19 cellular contexts compared by ENCODE assay signal in the genomic region with DNA sequence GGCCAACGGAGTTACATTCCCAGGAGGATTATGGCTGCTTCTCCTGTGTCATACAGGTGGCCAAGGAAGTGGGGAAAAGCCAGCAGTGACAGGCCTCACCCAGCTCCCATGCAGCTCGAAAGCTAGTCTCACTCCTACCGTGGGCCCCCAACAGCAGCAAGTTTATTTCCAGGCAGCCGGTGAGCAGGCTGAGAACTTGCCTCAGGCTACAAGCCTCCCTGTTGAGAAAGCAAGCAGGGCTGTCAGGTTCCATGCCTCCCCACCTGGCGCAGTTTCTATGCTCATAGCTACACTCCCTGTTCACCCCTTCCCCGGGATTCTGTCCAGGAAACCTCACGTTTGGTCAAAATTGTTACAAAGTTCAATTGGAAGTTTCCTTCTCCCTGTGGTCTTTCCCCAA. TPM values are rescaled to one million over a fixed set of nuclear protein-coding genes. Genes with fewer than 3 reads are reported as not detected.
A peak's percentile ranks its signal among the peaks of the same experiment; 100 is the strongest.
DNase-seq lines count a peak whose midpoint lies in the region; ATAC-seq, FAIRE-seq and TF ChIP-seq lines count a peak whose summit lies in the region.
"Had no signal": no experiment of that assay in that cellular context is flagged by ENCODE, and none has a peak within 500 bp of the region (broad histone marks: within the 10 kb centered on the region; RNA-seq: fewer than 3 reads in every experiment).

No MANE protein-coding gene starts in this region.

- TF ChIP-seq CTCF in foreskin keratinocyte (conservative IDR thresholded peaks at IDR 0.05): no peak

- H2BK12ac ChIP-seq in trophoblast cell (ENCODE audit: low read length): no peak overlapping the region

- no peak overlapping the region for H4K8ac ChIP-seq in trophoblast cell (ENCODE audit: low read depth, low read length)

- H3K23ac ChIP-seq in trophoblast cell (ENCODE audit: low read length): no peak overlapping the region

- no peak overlapping the region for H2AK5ac ChIP-seq in trophoblast cell (ENCODE audit: low read length)

- WGBS in trophoblast cell (ENCODE audit: extremely low coverage, insufficient coverage, insufficient read length): no CpG with 5 or more reads among the region's 7 CpGs

- H4K12ac ChIP-seq in trophoblast cell (ENCODE audit: low read depth, low read length): no peak overlapping the region

- no peaks in the 10 kb centered on the region for H3K79me2 ChIP-seq in trophoblast cell (ENCODE audit: control insufficient read depth, insufficient read depth, low read length, poor library complexity)

- H3K36me3 ChIP-seq in trophoblast cell (ENCODE audit: control insufficient read depth in 1 of 2, insufficient read depth in 2 of 2, low read length in 2 of 2): no peaks in the 10 kb centered on the region
- H3K36me3 ChIP-seq: BLaER1 treated with 17β-estradiol and CSF1 and Interleukin-3, amounts not matched to agents 10 nM and 100 nM had no signal

- H3K79me1 ChIP-seq in trophoblast cell (ENCODE audit: low read length): no peaks in the 10 kb centered on the region

- H3K18ac ChIP-seq in trophoblast cell (ENCODE audit: low read length): no peak overlapping the region

- no peak overlapping the region for H3K4ac ChIP-seq in trophoblast cell (ENCODE audit: low read depth, low read length)

- peaks cover 23% of the 10 kb centered on the region for H3K27me3 ChIP-seq in foreskin keratinocyte
- no peaks in the 10 kb centered on the region for H3K27me3 ChIP-seq in trophoblast cell (ENCODE audit: insufficient read depth, low read length)
- H3K27me3 ChIP-seq: BLaER1 treated with 17β-estradiol and CSF1 and Interleukin-3, amounts not matched to agents 10 nM and 100 nM had no signal

- H2BK120ac ChIP-seq in trophoblast cell (ENCODE audit: insufficient read depth, low read length, poor library complexity): no peak overlapping the region

- no peak overlapping the region for H4K91ac ChIP-seq in trophoblast cell (ENCODE audit: low read depth, low read length)

- no peak overlapping the region for H3K9ac ChIP-seq in trophoblast cell (ENCODE audit: low read length)
- H3K9ac ChIP-seq: BLaER1 treated with 17β-estradiol and CSF1 and Interleukin-3, amounts not matched to agents 10 nM and 100 nM had no signal

- H2BK5ac ChIP-seq in trophoblast cell (ENCODE audit: low read depth, low read length, poor library complexity): no peak overlapping the region

- no peak overlapping the region for H3K14ac ChIP-seq in trophoblast cell (ENCODE audit: low read length)

- H3K27ac ChIP-seq in foreskin keratinocyte (no peak overlapping the region), trophoblast cell (ENCODE audit: low read depth, low read length) (no peak overlapping the region)
- H3K27ac ChIP-seq: BLaER1 treated with 17β-estradiol and CSF1 and Interleukin-3, amounts not matched to agents 10 nM and 100 nM had no signal

- H3K4me2 ChIP-seq in trophoblast cell (ENCODE audit: low read length): no peak overlapping the region
- H3K4me2 ChIP-seq: BLaER1 treated with 17β-estradiol and CSF1 and Interleukin-3, amounts not matched to agents 10 nM and 100 nM; GM23338 had no signal

- H3K4me1 ChIP-seq in foreskin keratinocyte (no peaks in the 10 kb centered on the region), trophoblast cell (ENCODE audit: control insufficient read depth in 1 of 2, insufficient read depth in 2 of 2, low read length in 2 of 2) (peaks cover 3 to 7% of the 10 kb centered on the region in 2 experiments)
- H3K4me1 ChIP-seq: BLaER1 treated with 17β-estradiol and CSF1 and Interleukin-3, amounts not matched to agents 10 nM and 100 nM had no signal

- peak; percentile 71 for FAIRE-seq in HTR-8/SVneo (lab: Jason Lieb, UNC)
- FAIRE-seq: GM12892 had no signal

- peak; percentile 25 to 46 for DNase-seq in NCI-H2081 (lab: John Stamatoyannopoulos, UW)
- no peak for DNase-seq in NCI-H2081 treated with DMSO at 0.1 percent for 48 hours (lab: John Stamatoyannopoulos, UW)
- DNase-seq in HTR-8/SVneo (ENCODE audit: insufficient read length, low spot score): no peak
- peak in 1 of 2 donors; percentile 42 for DNase-seq in foreskin keratinocyte
- DNase-seq in trophoblast cell: peak; percentile 18 to 69
- DNase-seq in cerebellar nuclear complex (lab: John Stamatoyannopoulos, UW): no peak
- no peak for DNase-seq in DMS79 (lab: John Stamatoyannopoulos, UW)
- DNase-seq: 8988T; AML-193; Calu3; CD4-positive, CD25-positive, alpha-beta regulatory T cell; DMS 273 treated with DMSO at 0.1 percent for 48 hours; DMS79 treated with DMSO at 0.1 percent for 48 hours; EL; GDM1; H7 had no signal

- peaks cover 1% of the 10 kb centered on the region for H3K9me3 ChIP-seq in trophoblast cell (ENCODE audit: insufficient read depth, low read depth, low read length)

- peak; percentile 70 for ATAC-seq in foreskin keratinocyte
- ATAC-seq: GM23338 had no signal

- H2AFZ ChIP-seq in trophoblast cell (ENCODE audit: insufficient read depth, low read length, poor library complexity): no peak overlapping the region
- H2AFZ ChIP-seq: GM23338 had no signal

- no peak overlapping the region for H3K4me3 ChIP-seq in trophoblast cell (ENCODE audit: low read depth, low read length)
- H3K4me3 ChIP-seq: BLaER1 treated with 17β-estradiol and CSF1 and Interleukin-3, amounts not matched to agents 10 nM and 100 nM; GM23338 had no signal

RNA-seq across cellular contexts. Expression of gene DNAH5, which starts 27.5 kb away (rescaled TPM):
- 0.71 and 1.1 TPM in 2 replicates for total RNA-seq in foreskin keratinocyte
- 0.57 and 1.1 TPM in 2 replicates for polyA plus RNA-seq in foreskin keratinocyte
- polyA plus RNA-seq in trophoblast cell (2013): 0.56 and 0.61 TPM in 2 replicates
- total RNA-seq: CD4-positive, CD25-positive, alpha-beta regulatory T cell had no signal
- polyA plus RNA-seq: CD4-positive, CD25-positive, alpha-beta regulatory T cell had no signal

Comparison
In these comparisons a context has a peak if more than half of its experiments do, and no peak if none do; other contexts are left out.
1. DNase-seq: peak in NCI-H2081 (2 of 2) and trophoblast cell (2 of 2); none in NCI-H2081 treated with DMSO at 0.1 percent for 48 hours (single experiment), HTR-8/SVneo (single experiment), cerebellar nuclear complex (0 of 2) and DMS79 (single experiment).